ENCODE assay signal across 21 cellular contexts in genomic region chr5:21236104-21236503, GRCh38.
"Had no signal": no experiment of that assay in that cellular context is flagged by ENCODE, and none has a peak within 500 bp of the region (broad histone marks: within the 10 kb centered on the region; RNA-seq: fewer than 3 reads in every experiment).

No MANE protein-coding gene starts in this region.

- H3K4me1 ChIP-seq: left lung, spleen had no signal

- ATAC-seq: activated T-cell treated with anti-CD3 and anti-CD28 coated beads, Interleukin-2, amount 50 U/mL, for 72 hours; left lung; natural killer cell; sciatic nerve had no signal

- DNase-seq: activated CD4-positive, alpha-beta memory T cell treated with anti-CD3 and anti-CD28 coated beads for 36 hours; activated CD4-positive, alpha-beta T cell treated with anti-CD3 and anti-CD28 coated beads for 4 hours; activated CD4-positive, CD25-positive, alpha-beta regulatory T cell; activated effector memory CD4-positive, alpha-beta T cell treated with Interleukin-2 at 50 U/mL for 16 hours; activated naive CD4-positive, alpha-beta T cell treated with anti-CD3 and anti-CD28 coated beads for 36 hours; activated naive CD8-positive, alpha-beta T cell treated with anti-CD3 and anti-CD28 coated beads, Interleukin-2, amount 10 ng/mL, durations not matched to agents 7 days and 5 days; activated T-cell treated with anti-CD3 and anti-CD28 coated beads, Interleukin-2, amount 50 U/mL, for 72 hours; amniotic stem cell; cerebellar nuclear complex; glutamatergic neuron; kidney glomerular epithelial cell; left lung; midbrain; natural killer cell; spleen; stimulated activated CD4-positive, alpha-beta T cell treated with anti-CD3 and anti-CD28 coated beads, Interleukin-4, amount 100 ng/mL, for 4 hours; T1000 had no signal

- H3K27ac ChIP-seq: hepatocyte, left lung, spleen, tibial nerve had no signal

- FAIRE-seq: frontal cortex had no signal

- H3K27me3 ChIP-seq: hepatocyte, left lung, spleen, tibial nerve had no signal
